ENCODE assay signal across 7 cellular contexts in genomic region chr20:51541189-51542032, GRCh38. TPM values are rescaled to one million over a fixed set of nuclear protein-coding genes. Genes with fewer than 3 reads are reported as not detected.
DNase-seq lines count a peak whose midpoint lies in the region; ATAC-seq lines count a peak whose summit lies in the region.

No MANE protein-coding gene starts in this region.

- peak overlapping the region; percentile 99 to 100 (median 100) for H3K27ac Mint-ChIP-seq in immature natural killer cell

- peaks cover 56 to 59% of the 10 kb centered on the region in 2 donors for H3K4me1 Mint-ChIP-seq in immature natural killer cell

- H3K36me3 Mint-ChIP-seq in immature natural killer cell: peaks cover 4 to 27% (median 12%) of the 10 kb centered on the region in 3 donors

- ATAC-seq in GM19023 (IDR thresholded peaks at IDR 0.05; ENCODE audit: unreplicated experiment): peak; percentile 58
- ATAC-seq in HG03442 (IDR thresholded peaks at IDR 0.05; ENCODE audit: unreplicated experiment): peak; percentile 34

- H3K27me3 Mint-ChIP-seq in immature natural killer cell (ENCODE audit: low read depth in 3 of 3): peaks cover 14 to 28% (median 16%) of the 10 kb centered on the region in 3 donors

- H3K9me3 Mint-ChIP-seq in immature natural killer cell: no peaks in the 10 kb centered on the region

- H3K4me3 Mint-ChIP-seq in immature natural killer cell: peak overlapping the region; percentile 96 to 100 (median 99)

- DNase-seq in T-helper 1 cell: peak; percentile 71 to 90 (median 79)
- peak in 44 of 56 donors; percentile 4 to 80 (median 44) for DNase-seq in amygdala (lab: John Stamatoyannopoulos, UW)
- DNase-seq in immature natural killer cell: peak; percentile 91 to 95 (median 92)
- DNase-seq in stimulated activated CD4-positive, alpha-beta T cell treated with anti-CD3 and anti-CD28 coated beads, Interleukin-15, amount 100 ng/mL, for 48 hours (ENCODE audit: low read depth in 2 of 2): peak; percentile 72 to 80
- DNase-seq in HK-2 (ENCODE audit: unreplicated experiment): no peak

RNA-seq across cellular contexts. Expression of gene NFATC2, which starts 1.1 kb away (rescaled TPM):
- 100 to 1,000 TPM in 1 of 3 donors, 10 to 100 TPM in 2; 14.5 to 101 (median 21.3) TPM for polyA plus RNA-seq in immature natural killer cell
